Comparison of ENCODE assay signal across 8 cellular contexts in the genomic region with DNA sequence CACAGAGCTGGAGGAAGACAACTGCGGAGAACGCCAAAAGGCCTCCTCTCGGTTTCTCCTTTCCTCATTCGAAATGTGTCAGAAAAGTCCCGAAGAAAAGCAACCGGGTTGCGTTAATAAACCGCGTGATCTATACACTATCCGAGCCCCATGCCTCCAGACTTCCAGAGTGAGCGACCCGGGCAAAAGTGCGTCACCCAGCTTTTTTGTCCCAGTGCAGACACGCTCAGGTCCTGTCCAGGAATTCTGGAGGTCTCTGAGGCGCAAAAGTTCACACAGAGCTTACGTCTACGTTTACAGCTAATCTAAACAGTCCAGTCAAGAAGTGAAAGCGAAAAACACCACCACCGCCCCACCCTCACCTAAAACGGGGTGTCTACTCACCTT. TPM values are rescaled to one million over a fixed set of nuclear protein-coding genes. Genes with fewer than 3 reads are reported as not detected.
A peak's percentile ranks its signal among the peaks of the same experiment; 100 is the strongest.
DNase-seq lines count a peak whose midpoint lies in the region; ATAC-seq and TF ChIP-seq lines count a peak whose summit lies in the region.

No MANE protein-coding gene starts in this region.

- no peaks in the 10 kb centered on the region for H3K27me3 ChIP-seq in effector memory CD4-positive, alpha-beta T cell (replicated peaks; ENCODE audit: control insufficient read depth, insufficient read depth, low read length, poor library complexity, severe bottlenecking)
- H3K27me3 ChIP-seq in upper lobe of right lung = no peaks in the 10 kb centered on the region

- intact Hi-C loops in upper lobe of right lung (cut with DNase I) = no loop called here

- TF ChIP-seq CTCF in upper lobe of right lung (IDR thresholded peaks at IDR 0.05) = no peak

- no peaks in the 10 kb centered on the region for H3K9me3 ChIP-seq in effector memory CD4-positive, alpha-beta T cell (ENCODE audit: control insufficient read depth, low read length)
- no peaks in the 10 kb centered on the region for H3K9me3 ChIP-seq in upper lobe of right lung

- peak overlapping the region; percentile 76 for H3K4me3 ChIP-seq in effector memory CD4-positive, alpha-beta T cell (ENCODE audit: insufficient read depth, low read depth, low read length, poor library complexity, severe bottlenecking)
- H3K4me3 ChIP-seq in upper lobe of right lung = peak overlapping the region; percentile 87

- ATAC-seq in GM18858 (IDR thresholded peaks at IDR 0.05; ENCODE audit: unreplicated experiment) (peak; percentile 52), HG02973 (IDR thresholded peaks at IDR 0.05; ENCODE audit: unreplicated experiment) (peak; percentile 80), upper lobe of right lung (peak; percentile 75)

- peaks cover 18% of the 10 kb centered on the region for H3K4me1 ChIP-seq in effector memory CD4-positive, alpha-beta T cell (ENCODE audit: control insufficient read depth, insufficient read depth, low read length, poor library complexity, severe bottlenecking)
- H3K4me1 ChIP-seq in upper lobe of right lung = peaks cover 41% of the 10 kb centered on the region

- H3K27ac ChIP-seq in effector memory CD4-positive, alpha-beta T cell (ENCODE audit: insufficient read depth, low read length, poor library complexity, severe bottlenecking) = peak overlapping the region; percentile 95
- H3K27ac ChIP-seq in upper lobe of right lung = peak overlapping the region; percentile 93

- DNase-seq in AG20443 (ENCODE audit: low spot score) (peak; percentile 56), RPMI8226 (peak; percentile 68), midbrain (lab: John Stamatoyannopoulos, UW) (peak; percentile 57), upper lobe of right lung (peak; percentile 71), activated gamma-delta T cell (lab: John Stamatoyannopoulos, UW) (no peak)
- DNase-seq in effector memory CD4-positive, alpha-beta T cell = peak in 1 of 3 donors; percentile 27

- peaks cover 14% of the 10 kb centered on the region for H3K36me3 ChIP-seq in effector memory CD4-positive, alpha-beta T cell (ENCODE audit: control insufficient read depth, insufficient read depth, low read length)
- H3K36me3 ChIP-seq in upper lobe of right lung = peaks cover 32% of the 10 kb centered on the region

RNA-seq across cellular contexts. Expression of gene N4BP2L2, which starts 0.4 kb away (rescaled TPM):
- total RNA-seq in upper lobe of right lung = 168 TPM

RNA-seq across cellular contexts. Expression of gene PDS5B, which starts 48.0 kb away (rescaled TPM):
- total RNA-seq in upper lobe of right lung = 49.6 TPM
